In the genomic region with DNA sequence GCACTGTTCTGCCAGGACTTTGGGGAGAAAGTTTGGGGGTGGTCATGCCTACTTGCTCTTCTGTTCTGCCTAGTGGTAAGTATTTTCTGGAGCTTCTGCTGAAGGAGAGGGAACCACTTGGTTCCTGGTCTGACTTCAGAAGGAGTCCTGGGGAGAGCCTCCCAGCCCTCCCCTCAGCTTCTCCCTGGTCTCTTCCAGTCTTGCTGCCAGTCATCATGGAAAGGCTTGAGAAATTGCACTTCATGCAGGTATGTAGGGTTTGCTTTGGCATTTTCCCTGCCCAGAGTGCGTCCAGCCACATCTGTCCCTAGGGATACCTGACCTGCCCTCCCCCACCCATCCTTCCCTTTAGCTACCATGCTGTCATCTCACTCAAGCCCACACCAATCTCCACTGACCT, we compare ENCODE assay signal across 17 cellular contexts. TPM values are rescaled to one million over a fixed set of nuclear protein-coding genes. Genes with fewer than 3 reads are reported as not detected.
A peak's percentile ranks its signal among the peaks of the same experiment; 100 is the strongest.
DNase-seq lines count a peak whose midpoint lies in the region; ATAC-seq and TF ChIP-seq lines count a peak whose summit lies in the region.
"Had no signal": no experiment of that assay in that cellular context is flagged by ENCODE, and none has a peak within 500 bp of the region (broad histone marks: within the 10 kb centered on the region; RNA-seq: fewer than 3 reads in every experiment).

No MANE protein-coding gene starts in this region.

- H3K4me1 Mint-ChIP-seq in stimulated activated naive CD8-positive, alpha-beta T cell treated with anti-CD3 and anti-CD28 coated beads, Interleukin-15, Interleukin-2, amounts not matched to agents 100 ng/mL and 50 ng/mL, for 24 hours (ENCODE audit: low read depth): peaks cover 23% of the 10 kb centered on the region
- peaks cover 6% of the 10 kb centered on the region for H3K4me1 Mint-ChIP-seq in activated T-helper 2 cell treated with anti-CD3 and anti-CD28 coated beads, Interferon-gamma antibody, Interleukin-2, Interleukin-4, amounts not matched to agents 10 μg/mL and 5 μg/mL and 100 μg/mL, durations not matched to agents 14 hours and 24 hours and 36 hours (ENCODE audit: low read depth)

- no peaks in the 10 kb centered on the region for H3K9me3 Mint-ChIP-seq in stimulated activated naive CD8-positive, alpha-beta T cell treated with anti-CD3 and anti-CD28 coated beads, Interleukin-15, Interleukin-2, amounts not matched to agents 100 ng/mL and 50 ng/mL, for 24 hours
- no peaks in the 10 kb centered on the region for H3K9me3 Mint-ChIP-seq in activated T-helper 2 cell treated with anti-CD3 and anti-CD28 coated beads, Interferon-gamma antibody, Interleukin-2, Interleukin-4, amounts not matched to agents 10 μg/mL and 5 μg/mL and 100 μg/mL, durations not matched to agents 14 hours and 24 hours and 36 hours
- H3K9me3 Mint-ChIP-seq: CD4-positive, alpha-beta memory T cell; GM23338; H9; HFFc6 had no signal

- H3K4me3 ChIP-seq in thyroid gland (replicated peaks in 1 of 3) (no peak overlapping the region), adrenal gland (no peak overlapping the region)
- H3K4me3 ChIP-seq: GM23338 had no signal

- H3K27ac ChIP-seq in thyroid gland: peak overlapping the region in 2 of 3 donors; percentile 67 to 79
- no peak overlapping the region for H3K27ac ChIP-seq in adrenal gland

- DNase-seq in stimulated activated naive CD8-positive, alpha-beta T cell treated with anti-CD3 and anti-CD28 coated beads, Interleukin-15, Interleukin-2, amounts not matched to agents 100 U/mL and 50 U/mL, for 24 hours: no peak
- DNase-seq in activated T-helper 2 cell treated with anti-CD3 and anti-CD28 coated beads, Interferon-gamma antibody, Interleukin-2, Interleukin-4, amounts not matched to agents 10 μg/mL and 5 μg/mL and 100 μg/mL, durations not matched to agents 14 hours and 24 hours and 36 hours (ENCODE audit: low spot score): no peak
- peak; percentile 85 to 89 for DNase-seq in thyroid gland
- DNase-seq in left lobe of liver (ENCODE audit: low spot score): no peak
- DNase-seq in adrenal gland: no peak
- DNase-seq: C1 segment of cervical spinal cord; Calu3; CD4-positive, alpha-beta memory T cell; COR-L47; DMS53; DMS79 treated with DMSO at 0.1 percent for 48 hours; GF-D8; H9; HFFc6 had no signal

- no peak overlapping the region for H3K4me3 Mint-ChIP-seq in stimulated activated naive CD8-positive, alpha-beta T cell treated with anti-CD3 and anti-CD28 coated beads, Interleukin-15, Interleukin-2, amounts not matched to agents 100 ng/mL and 50 ng/mL, for 24 hours
- no peak overlapping the region for H3K4me3 Mint-ChIP-seq in activated T-helper 2 cell treated with anti-CD3 and anti-CD28 coated beads, Interferon-gamma antibody, Interleukin-2, Interleukin-4, amounts not matched to agents 10 μg/mL and 5 μg/mL and 100 μg/mL, durations not matched to agents 14 hours and 24 hours and 36 hours (ENCODE audit: low read depth)
- H3K4me3 Mint-ChIP-seq: CD4-positive, alpha-beta memory T cell; GM23338; H9; HFFc6 had no signal

- no peak for TF ChIP-seq POLR2A in thyroid gland (IDR thresholded peaks at IDR 0.05)
- no peak for TF ChIP-seq POLR2A in adrenal gland (IDR thresholded peaks at IDR 0.05)

- peak overlapping the region; percentile 16 for H3K27ac Mint-ChIP-seq in stimulated activated naive CD8-positive, alpha-beta T cell treated with anti-CD3 and anti-CD28 coated beads, Interleukin-15, Interleukin-2, amounts not matched to agents 100 ng/mL and 50 ng/mL, for 24 hours
- peak overlapping the region; percentile 33 for H3K27ac Mint-ChIP-seq in activated T-helper 2 cell treated with anti-CD3 and anti-CD28 coated beads, Interferon-gamma antibody, Interleukin-2, Interleukin-4, amounts not matched to agents 10 μg/mL and 5 μg/mL and 100 μg/mL, durations not matched to agents 14 hours and 24 hours and 36 hours
- H3K27ac Mint-ChIP-seq: GM23338, H9, HFFc6 had no signal

- H3K27me3 ChIP-seq in thyroid gland: no peaks in the 10 kb centered on the region
- no peaks in the 10 kb centered on the region for H3K27me3 ChIP-seq in adrenal gland

- H3K4me1 ChIP-seq in thyroid gland: peaks cover 18 to 32% of the 10 kb centered on the region in 2 donors
- peaks cover 0 to 18% of the 10 kb centered on the region in 2 donors for H3K4me1 ChIP-seq in adrenal gland (replicated peaks in 1 of 2)

- intact Hi-C loops in activated T-helper 2 cell treated with anti-CD3 and anti-CD28 coated beads, Interferon-gamma antibody, Interleukin-2, Interleukin-4, amounts not matched to agents 10 μg/mL and 5 μg/mL and 100 μg/mL, durations not matched to agents 14 hours and 24 hours and 36 hours (cut with micrococcal nuclease): no loop called here
- intact Hi-C loops in thyroid gland (cut with DNase I): no loop called here
- intact Hi-C loops in adrenal gland (cut with DNase I): loop anchor here (5.0 to 10.0 kb wide), 2 partner anchors 92 to 165 kb away; no protein-coding TSS in a partner anchor

- peaks cover 43% of the 10 kb centered on the region for H3K36me3 Mint-ChIP-seq in stimulated activated naive CD8-positive, alpha-beta T cell treated with anti-CD3 and anti-CD28 coated beads, Interleukin-15, Interleukin-2, amounts not matched to agents 100 ng/mL and 50 ng/mL, for 24 hours (ENCODE audit: low read depth)
- peaks cover 51% of the 10 kb centered on the region for H3K36me3 Mint-ChIP-seq in activated T-helper 2 cell treated with anti-CD3 and anti-CD28 coated beads, Interferon-gamma antibody, Interleukin-2, Interleukin-4, amounts not matched to agents 10 μg/mL and 5 μg/mL and 100 μg/mL, durations not matched to agents 14 hours and 24 hours and 36 hours (ENCODE audit: low read depth)

- no peaks in the 10 kb centered on the region for H3K9me3 ChIP-seq in thyroid gland
- no peaks in the 10 kb centered on the region for H3K9me3 ChIP-seq in adrenal gland (replicated peaks in 1 of 3)

- TF ChIP-seq CTCF in thyroid gland (IDR thresholded peaks at IDR 0.05) (peak in 1 of 6 experiments; percentile 30), adrenal gland (IDR thresholded peaks at IDR 0.05) (no peak)

- H3K36me3 ChIP-seq in thyroid gland (no peaks in the 10 kb centered on the region), adrenal gland (replicated peaks in 1 of 2) (peaks cover 0 to 4% of the 10 kb centered on the region in 2 donors)

- no peaks in the 10 kb centered on the region for H3K27me3 Mint-ChIP-seq in stimulated activated naive CD8-positive, alpha-beta T cell treated with anti-CD3 and anti-CD28 coated beads, Interleukin-15, Interleukin-2, amounts not matched to agents 100 ng/mL and 50 ng/mL, for 24 hours
- no peaks in the 10 kb centered on the region for H3K27me3 Mint-ChIP-seq in activated T-helper 2 cell treated with anti-CD3 and anti-CD28 coated beads, Interferon-gamma antibody, Interleukin-2, Interleukin-4, amounts not matched to agents 10 μg/mL and 5 μg/mL and 100 μg/mL, durations not matched to agents 14 hours and 24 hours and 36 hours (ENCODE audit: low read depth)
- H3K27me3 Mint-ChIP-seq: CD4-positive, alpha-beta memory T cell had no signal

- no peak for ATAC-seq in stimulated activated naive CD8-positive, alpha-beta T cell treated with anti-CD3 and anti-CD28 coated beads, Interleukin-15, Interleukin-2, amounts not matched to agents 100 U/mL and 50 U/mL, for 24 hours
- ATAC-seq in left lobe of liver: no peak
- ATAC-seq: GM23338, HCT116 had no signal

- 9 to 11% methylated on average over 1 of the region's 1 CpG for WGBS in thyroid gland, 2 donors
- 0 to 89% (median 63%) methylated on average over 1 of the region's 1 CpG; no CpG with 5 or more reads in 1 of the 4 donors for WGBS in adrenal gland, 4 donors

RNA-seq across cellular contexts. Expression of gene WBP1L, which starts 11.1 kb away (rescaled TPM):
- total RNA-seq in activated T-helper 2 cell treated with anti-CD3 and anti-CD28 coated beads, Interferon-gamma antibody, Interleukin-2, Interleukin-4, amounts not matched to agents 10 μg/mL and 5 μg/mL and 100 μg/mL, durations not matched to agents 14 hours and 24 hours and 36 hours: 18.0 and 19.9 TPM in 2 replicates
- total RNA-seq in thyroid gland: 100 to 1,000 TPM; 194 to 384 (median 314) TPM
- total RNA-seq in left lobe of liver: 33.0 TPM
- 100 to 1,000 TPM in 7 of 8 donors, 10 to 100 TPM in 1; 77.4 to 231 (median 120) TPM for total RNA-seq in adrenal gland
- polyA plus RNA-seq in adrenal gland: 10 to 100 TPM; 38.5 to 48.5 (median 46.7) TPM

RNA-seq across cellular contexts. Expression of gene SFXN2, which starts 18.2 kb away (rescaled TPM):
- total RNA-seq in activated T-helper 2 cell treated with anti-CD3 and anti-CD28 coated beads, Interferon-gamma antibody, Interleukin-2, Interleukin-4, amounts not matched to agents 10 μg/mL and 5 μg/mL and 100 μg/mL, durations not matched to agents 14 hours and 24 hours and 36 hours: 52.2 and 54.0 TPM in 2 replicates
- total RNA-seq in thyroid gland: 10 to 100 TPM in 3 of 4 donors, 1 to 10 TPM in 1; 5.1 to 38.4 (median 20.9) TPM
- total RNA-seq in left lobe of liver: 25.5 TPM
- 10 to 100 TPM in 2 of 8 donors, 1 to 10 TPM in 5, under 1 TPM in 1; 0.91 to 12.2 (median 6.4) TPM for total RNA-seq in adrenal gland
- 1 to 10 TPM; 3.7 to 4.4 (median 4.1) TPM for polyA plus RNA-seq in adrenal gland

RNA-seq across cellular contexts. Expression of gene ARL3, which starts 18.5 kb away (rescaled TPM):
- 11.1 and 12.2 TPM in 2 replicates for total RNA-seq in activated T-helper 2 cell treated with anti-CD3 and anti-CD28 coated beads, Interferon-gamma antibody, Interleukin-2, Interleukin-4, amounts not matched to agents 10 μg/mL and 5 μg/mL and 100 μg/mL, durations not matched to agents 14 hours and 24 hours and 36 hours
- total RNA-seq in thyroid gland: 10 to 100 TPM in 2 of 4 donors, 1 to 10 TPM in 2; 6.6 to 13.4 (median 10.2) TPM
- total RNA-seq in left lobe of liver: 2.5 TPM
- 10 to 100 TPM in 3 of 8 donors, 1 to 10 TPM in 5; 4.8 to 13.2 (median 7.9) TPM for total RNA-seq in adrenal gland
- polyA plus RNA-seq in adrenal gland: 10 to 100 TPM in 1 of 3 donors, 1 to 10 TPM in 2; 6.4 to 20.5 (median 7.6) TPM

Comparison
In these comparisons a context has a peak if more than half of its experiments do, and no peak if none do; other contexts are left out.
1. DNase-seq: peak in thyroid gland (2 of 2); none in stimulated activated naive CD8-positive, alpha-beta T cell treated with anti-CD3 and anti-CD28 coated beads, Interleukin-15, Interleukin-2, amounts not matched to agents 100 U/mL and 50 U/mL, for 24 hours (single experiment), activated T-helper 2 cell treated with anti-CD3 and anti-CD28 coated beads, Interferon-gamma antibody, Interleukin-2, Interleukin-4, amounts not matched to agents 10 μg/mL and 5 μg/mL and 100 μg/mL, durations not matched to agents 14 hours and 24 hours and 36 hours (single experiment), left lobe of liver (single experiment) and adrenal gland (0 of 7).
2. H3K27ac ChIP-seq: peak in thyroid gland (2 of 3); none in adrenal gland (0 of 5).
3. intact Hi-C loops: an anchor here in adrenal gland (5.0 to 10.0 kb wide); none called in activated T-helper 2 cell treated with anti-CD3 and anti-CD28 coated beads, Interferon-gamma antibody, Interleukin-2, Interleukin-4, amounts not matched to agents 10 μg/mL and 5 μg/mL and 100 μg/mL, durations not matched to agents 14 hours and 24 hours and 36 hours and thyroid gland.